ENCODE assay signal across 10 cellular contexts in genomic region chr16:11128211-11129123, GRCh38.
DNase-seq lines count a peak whose midpoint lies in the region; ATAC-seq and TF ChIP-seq lines count a peak whose summit lies in the region.
"Had no signal": no experiment of that assay in that cellular context is flagged by ENCODE, and none has a peak within 500 bp of the region (broad histone marks: within the 10 kb centered on the region; RNA-seq: fewer than 3 reads in every experiment).

No MANE protein-coding gene starts in this region.

- H3K4me3 ChIP-seq in right cardiac atrium (ENCODE audit: low read length) (no peak overlapping the region), thyroid gland (replicated peaks in 1 of 3) (no peak overlapping the region)
- H3K4me3 ChIP-seq: BLaER1 had no signal

- H3K9me3 ChIP-seq in right cardiac atrium (ENCODE audit: control insufficient read depth, low read length), result no peaks in the 10 kb centered on the region
- H3K9me3 ChIP-seq in thyroid gland, result no peaks in the 10 kb centered on the region
- H3K9me3 ChIP-seq: BLaER1 had no signal

- no peaks in the 10 kb centered on the region for H3K27me3 Mint-ChIP-seq in activated CD4-positive, alpha-beta T cell treated with anti-CD3 and anti-CD28 coated beads, Interleukin-2, amount 10 ng/mL, durations not matched to agents 24 days and 14 days
- H3K27me3 Mint-ChIP-seq in activated T-helper 17 cell treated with anti-CD3 and anti-CD28 coated beads, Interleukin-2, amount 50 U/mL, for 72 hours, result no peaks in the 10 kb centered on the region
- H3K27me3 Mint-ChIP-seq: naive B cell had no signal

- no peak for ATAC-seq in activated T-helper 17 cell treated with anti-CD3 and anti-CD28 coated beads, Interleukin-2, amount 50 U/mL, for 72 hours (replicated peaks)
- ATAC-seq in right cardiac atrium (peak; percentile 70 to 79), HG03039 (IDR thresholded peaks at IDR 0.05; ENCODE audit: unreplicated experiment) (no peak), HG03280 (IDR thresholded peaks at IDR 0.05; ENCODE audit: unreplicated experiment) (no peak)

- H3K4me1 ChIP-seq in right cardiac atrium (ENCODE audit: control insufficient read depth, insufficient read depth, low read length) (peaks cover 16% of the 10 kb centered on the region), thyroid gland (peaks cover 56 to 58% of the 10 kb centered on the region in 2 donors)

- H3K27ac ChIP-seq in right cardiac atrium (ENCODE audit: low read length) (peak overlapping the region; percentile 60), thyroid gland (peak overlapping the region; percentile 14 to 99 (median 87))
- H3K27ac ChIP-seq: BLaER1 had no signal

- H3K27me3 ChIP-seq in right cardiac atrium (ENCODE audit: control insufficient read depth, insufficient read depth), result no peaks in the 10 kb centered on the region
- H3K27me3 ChIP-seq in thyroid gland, result no peaks in the 10 kb centered on the region
- H3K27me3 ChIP-seq: BLaER1 had no signal

- peaks cover 0 to 7% of the 10 kb centered on the region in 2 donors for H3K36me3 ChIP-seq in thyroid gland

- TF ChIP-seq CTCF in thyroid gland (IDR thresholded peaks at IDR 0.05), result no peak

- no peak for TF ChIP-seq POLR2A in thyroid gland (IDR thresholded peaks at IDR 0.05)

- H3K36me3 Mint-ChIP-seq in activated CD4-positive, alpha-beta T cell treated with anti-CD3 and anti-CD28 coated beads, Interleukin-2, amount 10 ng/mL, durations not matched to agents 24 days and 14 days (ENCODE audit: low read depth), result peaks cover 50% of the 10 kb centered on the region
- H3K36me3 Mint-ChIP-seq in activated T-helper 17 cell treated with anti-CD3 and anti-CD28 coated beads, Interleukin-2, amount 50 U/mL, for 72 hours (ENCODE audit: low read depth), result peaks cover 54% of the 10 kb centered on the region

- H3K27ac Mint-ChIP-seq in activated CD4-positive, alpha-beta T cell treated with anti-CD3 and anti-CD28 coated beads, Interleukin-2, amount 10 ng/mL, durations not matched to agents 24 days and 14 days, result peak overlapping the region; percentile 89
- H3K27ac Mint-ChIP-seq in activated T-helper 17 cell treated with anti-CD3 and anti-CD28 coated beads, Interleukin-2, amount 50 U/mL, for 72 hours, result peak overlapping the region; percentile 87

- no peaks in the 10 kb centered on the region for H3K9me3 Mint-ChIP-seq in activated CD4-positive, alpha-beta T cell treated with anti-CD3 and anti-CD28 coated beads, Interleukin-2, amount 10 ng/mL, durations not matched to agents 24 days and 14 days
- no peaks in the 10 kb centered on the region for H3K9me3 Mint-ChIP-seq in activated T-helper 17 cell treated with anti-CD3 and anti-CD28 coated beads, Interleukin-2, amount 50 U/mL, for 72 hours

- H3K4me3 Mint-ChIP-seq in activated CD4-positive, alpha-beta T cell treated with anti-CD3 and anti-CD28 coated beads, Interleukin-2, amount 10 ng/mL, durations not matched to agents 24 days and 14 days, result peak overlapping the region; percentile 72
- no peak overlapping the region for H3K4me3 Mint-ChIP-seq in activated T-helper 17 cell treated with anti-CD3 and anti-CD28 coated beads, Interleukin-2, amount 50 U/mL, for 72 hours

- peaks cover 61% of the 10 kb centered on the region for H3K4me1 Mint-ChIP-seq in activated CD4-positive, alpha-beta T cell treated with anti-CD3 and anti-CD28 coated beads, Interleukin-2, amount 10 ng/mL, durations not matched to agents 24 days and 14 days
- H3K4me1 Mint-ChIP-seq in activated T-helper 17 cell treated with anti-CD3 and anti-CD28 coated beads, Interleukin-2, amount 50 U/mL, for 72 hours, result peaks cover 25% of the 10 kb centered on the region

- peak; percentile 77 for DNase-seq in activated CD4-positive, alpha-beta T cell treated with anti-CD3 and anti-CD28 coated beads, Interleukin-2, amount 10 ng/mL, durations not matched to agents 24 days and 14 days
- no peak for DNase-seq in activated CD4-positive, alpha-beta T cell treated with anti-CD3 and anti-CD28 coated beads for 4 hours
- DNase-seq in right cardiac atrium, result peak; percentile 46 to 83 (median 80)
- DNase-seq in thyroid gland, result peak; percentile 91 to 95
- DNase-seq in cerebellum (ENCODE audit: low spot score), result no peak
- DNase-seq: naive B cell had no signal

- WGBS in right cardiac atrium, result 59% methylated on average over 9 of the region's 9 CpGs
- 38 to 44% methylated on average over 9 of the region's 9 CpGs for WGBS in thyroid gland, 2 donors

- intact Hi-C loops in activated CD4-positive, alpha-beta T cell treated with anti-CD3 and anti-CD28 coated beads, Interleukin-2, amount 10 ng/mL, durations not matched to agents 24 days and 14 days (cut with micrococcal nuclease), result no loop called here
- intact Hi-C loops in right cardiac atrium (cut with DNase I), result no loop called here
- intact Hi-C loops in thyroid gland (cut with DNase I), result no loop called here

Comparison
In these comparisons a context has a peak if more than half of its experiments do, and no peak if none do; other contexts are left out.
1. DNase-seq: peak in activated CD4-positive, alpha-beta T cell treated with anti-CD3 and anti-CD28 coated beads, Interleukin-2, amount 10 ng/mL, durations not matched to agents 24 days and 14 days (single experiment), right cardiac atrium (3 of 3) and thyroid gland (2 of 2); none in activated CD4-positive, alpha-beta T cell treated with anti-CD3 and anti-CD28 coated beads for 4 hours (0 of 2) and cerebellum (single experiment).
2. ATAC-seq: peak in right cardiac atrium (2 of 2); none in activated T-helper 17 cell treated with anti-CD3 and anti-CD28 coated beads, Interleukin-2, amount 50 U/mL, for 72 hours (single experiment), HG03039 (single experiment) and HG03280 (single experiment).